ENCODE assay signal across 15 cellular contexts in genomic region chr6:137213331-137213740, GRCh38. TPM values are rescaled to one million over a fixed set of nuclear protein-coding genes. Genes with fewer than 3 reads are reported as not detected.
A peak's percentile ranks its signal among the peaks of the same experiment; 100 is the strongest.
DNase-seq lines count a peak whose midpoint lies in the region; ATAC-seq and TF ChIP-seq lines count a peak whose summit lies in the region.
"Had no signal": no experiment of that assay in that cellular context is flagged by ENCODE, and none has a peak within 500 bp of the region (broad histone marks: within the 10 kb centered on the region; RNA-seq: fewer than 3 reads in every experiment).

No MANE protein-coding gene starts in this region.

- no peak for TF ChIP-seq CTCF in CD8-positive, alpha-beta T cell (IDR thresholded peaks at IDR 0.05)

- no peaks in the 10 kb centered on the region for H3K27me3 Mint-ChIP-seq in CD8-positive, alpha-beta T cell (ENCODE audit: low read depth)
- no peaks in the 10 kb centered on the region for H3K27me3 Mint-ChIP-seq in activated T-cell treated with anti-CD3 and anti-CD28 coated beads, Interleukin-2, amount 50 U/mL, for 24 hours

- no peak for ATAC-seq in CD8-positive, alpha-beta T cell
- peak; percentile 3 for ATAC-seq in left ventricle myocardium superior

- H3K36me3 ChIP-seq in CD8-positive, alpha-beta T cell (ENCODE audit: insufficient read depth, low read length) = no peaks in the 10 kb centered on the region

- 21 to 31% (median 26%) methylated on average over 4 of the region's 4 CpGs for WGBS in adipose tissue, 3 donors

- H3K4me1 ChIP-seq in CD8-positive, alpha-beta T cell (ENCODE audit: insufficient read depth, low read length) = peaks cover 24% of the 10 kb centered on the region

- no peak overlapping the region for H3K4me3 Mint-ChIP-seq in CD8-positive, alpha-beta T cell
- H3K4me3 Mint-ChIP-seq in activated T-cell treated with anti-CD3 and anti-CD28 coated beads, Interleukin-2, amount 50 U/mL, for 24 hours = no peak overlapping the region
- H3K4me3 Mint-ChIP-seq: HFFc6 had no signal

- POLR2A ChIA-PET in CD8-positive, alpha-beta T cell (lab: Charles Lee) = interaction anchor here (1.0 to 1.2 kb wide), 2 partner anchors 13 to 19 kb away, joined by 3 to 4 read pairs; no protein-coding TSS in a partner anchor

- intact Hi-C loops in CD8-positive, alpha-beta T cell (cut with DNase I, micrococcal nuclease) = loop anchor here (10.0 kb wide), 2 partner anchors 101 to 389 kb away; partner anchors contain the start of gene PEX7 (in 1 of the 2)
- intact Hi-C loops in left ventricle myocardium superior (cut with micrococcal nuclease) = no loop called here

- no peaks in the 10 kb centered on the region for H3K9me3 Mint-ChIP-seq in CD8-positive, alpha-beta T cell
- H3K9me3 Mint-ChIP-seq in activated T-cell treated with anti-CD3 and anti-CD28 coated beads, Interleukin-2, amount 50 U/mL, for 24 hours = peaks cover 10% of the 10 kb centered on the region

- no peak overlapping the region for H3K27ac ChIP-seq in CD8-positive, alpha-beta T cell (ENCODE audit: low read depth, low read length)
- peak overlapping the region; percentile 15 for H3K27ac ChIP-seq in adipose tissue (ENCODE audit: low read depth, low read length)
- H3K27ac ChIP-seq in skin epidermis = peak overlapping the region in 11 of 21 experiments; percentile 0 to 100 (median 45)
- H3K27ac ChIP-seq: SK-N-MC, WERI-Rb-1 had no signal

- H3K4me1 Mint-ChIP-seq in CD8-positive, alpha-beta T cell (ENCODE audit: low read depth) = peaks cover 79% of the 10 kb centered on the region
- H3K4me1 Mint-ChIP-seq in activated T-cell treated with anti-CD3 and anti-CD28 coated beads, Interleukin-2, amount 50 U/mL, for 24 hours (ENCODE audit: low read depth) = peaks cover 59% of the 10 kb centered on the region

- H3K9me3 ChIP-seq in CD8-positive, alpha-beta T cell (ENCODE audit: low read length) = no peaks in the 10 kb centered on the region

- CTCF ChIA-PET in CD8-positive, alpha-beta T cell (lab: Charles Lee) = interaction anchor here (1.6 kb wide), 1 partner anchor 119 kb away, joined by 6 read pairs; no protein-coding TSS in a partner anchor

- H3K36me3 Mint-ChIP-seq in CD8-positive, alpha-beta T cell = peaks cover 21% of the 10 kb centered on the region
- H3K36me3 Mint-ChIP-seq in activated T-cell treated with anti-CD3 and anti-CD28 coated beads, Interleukin-2, amount 50 U/mL, for 24 hours (ENCODE audit: low read depth) = peaks cover 20% of the 10 kb centered on the region

- DNase-seq in CD8-positive, alpha-beta T cell = no peak
- DNase-seq in left ventricle myocardium superior (no peak), inferior parietal cortex (ENCODE audit: extremely low spot score) (no peak), GM03348 (ENCODE audit: low spot score) (no peak), NCI-H446 (lab: John Stamatoyannopoulos, UW) (no peak)
- no peak for DNase-seq in activated T-cell treated with anti-CD3 and anti-CD28 coated beads, Interleukin-2, amount 50 U/mL, for 24 hours
- DNase-seq: DMS 273 treated with DMSO at 0.1 percent for 48 hours, foreskin melanocyte, HFFc6, kidney, NCI-H2171 treated with DMSO at 0.1 percent for 48 hours, WERI-Rb-1 had no signal

- no peak overlapping the region for H3K4me3 ChIP-seq in CD8-positive, alpha-beta T cell (ENCODE audit: low read depth, low read length)
- H3K4me3 ChIP-seq in skin epidermis = peak overlapping the region in 1 of 7 experiments; percentile 4
- H3K4me3 ChIP-seq: SK-N-MC had no signal

- no peaks in the 10 kb centered on the region for H3K27me3 ChIP-seq in CD8-positive, alpha-beta T cell (ENCODE audit: insufficient read depth, low read length)

- H3K27ac Mint-ChIP-seq in CD8-positive, alpha-beta T cell = peak overlapping the region; percentile 19
- no peak overlapping the region for H3K27ac Mint-ChIP-seq in activated T-cell treated with anti-CD3 and anti-CD28 coated beads, Interleukin-2, amount 50 U/mL, for 24 hours
- H3K27ac Mint-ChIP-seq: HFFc6 had no signal

RNA-seq across cellular contexts. Expression of gene IFNGR1, which starts 5.8 kb away (rescaled TPM):
- total RNA-seq in CD8-positive, alpha-beta T cell = 100 to 1,000 TPM; 106 to 117 TPM
- 100 to 1,000 TPM in 1 of 3 donors, 10 to 100 TPM in 2; 34.5 to 130 (median 76.4) TPM for polyA plus RNA-seq in adipose tissue
- total RNA-seq in left ventricle myocardium superior = 115 TPM

RNA-seq across cellular contexts. Expression of gene IL22RA2, which starts 39.9 kb away (rescaled TPM):
- not detected for total RNA-seq in CD8-positive, alpha-beta T cell
- polyA plus RNA-seq in adipose tissue = not detected
- total RNA-seq in left ventricle myocardium superior = not detected
- total RNA-seq: HFFc6, kidney had no signal
